In the genomic region with DNA sequence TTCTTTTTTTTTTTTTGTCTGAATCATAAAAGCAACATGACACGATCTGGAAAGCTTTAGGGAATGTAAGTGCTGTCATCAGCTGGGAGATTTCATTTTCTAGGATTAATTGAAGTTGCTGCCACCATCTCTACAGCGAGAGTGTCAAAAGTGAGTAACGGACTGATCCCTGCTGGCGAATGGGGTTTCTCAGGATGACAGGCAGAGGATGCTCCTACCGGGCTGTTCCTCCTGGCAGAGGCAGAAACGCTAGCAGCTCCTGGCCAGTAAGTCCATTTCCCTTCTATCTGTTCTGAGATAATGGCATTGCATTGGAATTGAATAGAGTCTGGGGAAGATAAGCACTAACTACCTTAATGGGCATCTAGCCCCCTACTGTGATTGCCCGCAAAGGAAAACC, we compare ENCODE assay signal across 26 cellular contexts.
DNase-seq lines count a peak whose midpoint lies in the region; ATAC-seq and TF ChIP-seq lines count a peak whose summit lies in the region.
"Had no signal": no experiment of that assay in that cellular context is flagged by ENCODE, and none has a peak within 500 bp of the region (broad histone marks: within the 10 kb centered on the region; RNA-seq: fewer than 3 reads in every experiment).

No MANE protein-coding gene starts in this region.

- H3K27me3 Mint-ChIP-seq in activated CD8-positive, alpha-beta T cell treated with anti-CD3 and anti-CD28 coated beads for 36 hours: peaks cover 36% of the 10 kb centered on the region
- peaks cover 41% of the 10 kb centered on the region for H3K27me3 Mint-ChIP-seq in activated T-helper 2 cell treated with anti-CD3 and anti-CD28 coated beads, Interferon-gamma antibody, Interleukin-2, Interleukin-4, amounts not matched to agents 10 μg/mL and 5 μg/mL and 100 μg/mL, durations not matched to agents 14 hours and 24 hours and 36 hours (ENCODE audit: low read depth)

- DNase-seq in AG20443 (ENCODE audit: low spot score): peak; percentile 45
- peak; percentile 84 for DNase-seq in amniotic epithelial cell (ENCODE audit: low read depth)
- DNase-seq in hepatic stellate cell (ENCODE audit: low spot score): peak; percentile 65
- no peak for DNase-seq in activated CD8-positive, alpha-beta T cell treated with anti-CD3 and anti-CD28 coated beads for 36 hours
- DNase-seq in activated T-helper 2 cell treated with anti-CD3 and anti-CD28 coated beads, Interferon-gamma antibody, Interleukin-2, Interleukin-4, amounts not matched to agents 10 μg/mL and 5 μg/mL and 100 μg/mL, durations not matched to agents 14 hours and 24 hours and 36 hours (ENCODE audit: low spot score): no peak
- DNase-seq in kidney tubule cell (ENCODE audit: low spot score): no peak
- DNase-seq: activated CD4-positive, alpha-beta T cell treated with anti-CD3 and anti-CD28 coated beads for 1 hour; activated CD8-positive, alpha-beta T cell treated with anti-CD3 and anti-CD28 coated beads, Interleukin-2, amount 10 ng/mL, durations not matched to agents 7 days and 5 days; activated gamma-delta T cell; caudate nucleus; dermis blood vessel endothelial cell; head of caudate nucleus; left colon; MM.1S; NCI-H1417; NCI-H2081 treated with DMSO at 0.1 percent for 48 hours; NCI-H510A; occipital lobe; stimulated activated naive CD8-positive, alpha-beta T cell treated with anti-CD3 and anti-CD28 coated beads, Interleukin-15, amount 100 ng/mL, for 72 hours had no signal

- no peaks in the 10 kb centered on the region for H3K36me3 Mint-ChIP-seq in activated CD8-positive, alpha-beta T cell treated with anti-CD3 and anti-CD28 coated beads for 36 hours (ENCODE audit: low read depth)
- no peaks in the 10 kb centered on the region for H3K36me3 Mint-ChIP-seq in activated T-helper 2 cell treated with anti-CD3 and anti-CD28 coated beads, Interferon-gamma antibody, Interleukin-2, Interleukin-4, amounts not matched to agents 10 μg/mL and 5 μg/mL and 100 μg/mL, durations not matched to agents 14 hours and 24 hours and 36 hours (ENCODE audit: low read depth)

- no peak overlapping the region for H3K27ac Mint-ChIP-seq in activated CD8-positive, alpha-beta T cell treated with anti-CD3 and anti-CD28 coated beads for 36 hours
- no peak overlapping the region for H3K27ac Mint-ChIP-seq in activated T-helper 2 cell treated with anti-CD3 and anti-CD28 coated beads, Interferon-gamma antibody, Interleukin-2, Interleukin-4, amounts not matched to agents 10 μg/mL and 5 μg/mL and 100 μg/mL, durations not matched to agents 14 hours and 24 hours and 36 hours
- H3K27ac Mint-ChIP-seq: activated CD8-positive, alpha-beta T cell treated with anti-CD3 and anti-CD28 coated beads, Interleukin-2, amount 10 ng/mL, durations not matched to agents 7 days and 5 days; IgD-negative memory B cell; memory B cell; stimulated activated naive CD8-positive, alpha-beta T cell treated with anti-CD3 and anti-CD28 coated beads, Interleukin-15, amount 100 ng/mL, for 72 hours; T-helper 1 cell treated with Interleukin-12 subunit alpha and Interleukin-12 subunit beta and Interleukin-4 antibody, amounts not matched to agents 30 μg/mL and 1 μg/mL, for 36 hours had no signal

- no peaks in the 10 kb centered on the region for H3K4me1 Mint-ChIP-seq in activated CD8-positive, alpha-beta T cell treated with anti-CD3 and anti-CD28 coated beads for 36 hours (ENCODE audit: low read depth)
- H3K4me1 Mint-ChIP-seq in activated T-helper 2 cell treated with anti-CD3 and anti-CD28 coated beads, Interferon-gamma antibody, Interleukin-2, Interleukin-4, amounts not matched to agents 10 μg/mL and 5 μg/mL and 100 μg/mL, durations not matched to agents 14 hours and 24 hours and 36 hours (ENCODE audit: low read depth): no peaks in the 10 kb centered on the region
- H3K4me1 Mint-ChIP-seq: stimulated activated naive CD8-positive, alpha-beta T cell treated with anti-CD3 and anti-CD28 coated beads, Interleukin-15, amount 100 ng/mL, for 72 hours had no signal

- H3K4me1 ChIP-seq in HEK293 (ENCODE audit: control insufficient read depth, insufficient read depth, low read length): no peaks in the 10 kb centered on the region

- H3K4me3 ChIP-seq in HEK293 (ENCODE audit: low read depth, low read length): no peak overlapping the region
- H3K4me3 ChIP-seq: SJSA1, tibial nerve had no signal

- CTCF ChIA-PET in HEK293 (lab: Yijun Ruan, JAX): interaction anchor here (0.6 to 2.0 kb wide), 5 partner anchors 14 to 296 kb away, joined by 3 to 10 read pairs (median 3); no protein-coding TSS in a partner anchor
- CTCF ChIA-PET in activated CD8-positive, alpha-beta T cell treated with anti-CD3 and anti-CD28 coated beads for 36 hours (lab: Charles Lee): interaction anchor here (1.5 to 1.7 kb wide), 2 partner anchors 16 to 126 kb away, joined by 4 read pairs; no protein-coding TSS in a partner anchor

- no peaks in the 10 kb centered on the region for H3K9me3 Mint-ChIP-seq in activated CD8-positive, alpha-beta T cell treated with anti-CD3 and anti-CD28 coated beads for 36 hours
- H3K9me3 Mint-ChIP-seq in activated T-helper 2 cell treated with anti-CD3 and anti-CD28 coated beads, Interferon-gamma antibody, Interleukin-2, Interleukin-4, amounts not matched to agents 10 μg/mL and 5 μg/mL and 100 μg/mL, durations not matched to agents 14 hours and 24 hours and 36 hours: no peaks in the 10 kb centered on the region
- H3K9me3 Mint-ChIP-seq: IgD-negative memory B cell; memory B cell; stimulated activated naive CD8-positive, alpha-beta T cell treated with anti-CD3 and anti-CD28 coated beads, Interleukin-15, amount 100 ng/mL, for 72 hours; T-helper 1 cell treated with Interleukin-12 subunit alpha and Interleukin-12 subunit beta and Interleukin-4 antibody, amounts not matched to agents 30 μg/mL and 1 μg/mL, for 36 hours had no signal

- POLR2A ChIA-PET in HEK293 (lab: Yijun Ruan, JAX): interaction anchor here (0.7 kb wide), 1 partner anchor 293 kb away, joined by 4 read pairs; no protein-coding TSS in a partner anchor
- POLR2A ChIA-PET in activated CD8-positive, alpha-beta T cell treated with anti-CD3 and anti-CD28 coated beads for 36 hours (lab: Charles Lee): no interaction called here

- ATAC-seq in GM21423 (IDR thresholded peaks at IDR 0.05; ENCODE audit: unreplicated experiment): no peak
- no peak for ATAC-seq in activated CD8-positive, alpha-beta T cell treated with anti-CD3 and anti-CD28 coated beads for 36 hours
- ATAC-seq: activated CD8-positive, alpha-beta T cell treated with anti-CD3 and anti-CD28 coated beads, Interleukin-2, amount 10 ng/mL, durations not matched to agents 7 days and 5 days; left colon; stimulated activated naive CD8-positive, alpha-beta T cell treated with anti-CD3 and anti-CD28 coated beads, Interleukin-15, amount 100 ng/mL, for 72 hours had no signal

- H3K36me3 ChIP-seq in HEK293 (ENCODE audit: control insufficient read depth in 2 of 2, insufficient read depth in 1 of 2, low read length in 2 of 2): no peaks in the 10 kb centered on the region
- H3K36me3 ChIP-seq: SJSA1, tibial nerve had no signal

- TF ChIP-seq CTCF in HEK293 (tag by site-specific recombination; IDR thresholded peaks at IDR 0.05): no peak
- TF ChIP-seq CTCF in activated CD8-positive, alpha-beta T cell treated with anti-CD3 and anti-CD28 coated beads for 36 hours (IDR thresholded peaks at IDR 0.05): no peak

- intact Hi-C loops in activated CD8-positive, alpha-beta T cell treated with anti-CD3 and anti-CD28 coated beads for 36 hours (cut with micrococcal nuclease): no loop called here
- intact Hi-C loops in activated T-helper 2 cell treated with anti-CD3 and anti-CD28 coated beads, Interferon-gamma antibody, Interleukin-2, Interleukin-4, amounts not matched to agents 10 μg/mL and 5 μg/mL and 100 μg/mL, durations not matched to agents 14 hours and 24 hours and 36 hours (cut with micrococcal nuclease): no loop called here

- H3K4me3 Mint-ChIP-seq in activated CD8-positive, alpha-beta T cell treated with anti-CD3 and anti-CD28 coated beads for 36 hours: no peak overlapping the region
- no peak overlapping the region for H3K4me3 Mint-ChIP-seq in activated T-helper 2 cell treated with anti-CD3 and anti-CD28 coated beads, Interferon-gamma antibody, Interleukin-2, Interleukin-4, amounts not matched to agents 10 μg/mL and 5 μg/mL and 100 μg/mL, durations not matched to agents 14 hours and 24 hours and 36 hours (ENCODE audit: low read depth)
- H3K4me3 Mint-ChIP-seq: activated CD8-positive, alpha-beta T cell treated with anti-CD3 and anti-CD28 coated beads, Interleukin-2, amount 10 ng/mL, durations not matched to agents 7 days and 5 days; IgD-negative memory B cell; memory B cell; stimulated activated naive CD8-positive, alpha-beta T cell treated with anti-CD3 and anti-CD28 coated beads, Interleukin-15, amount 100 ng/mL, for 72 hours; T-helper 1 cell treated with Interleukin-12 subunit alpha and Interleukin-12 subunit beta and Interleukin-4 antibody, amounts not matched to agents 30 μg/mL and 1 μg/mL, for 36 hours had no signal

- no peak overlapping the region for H3K27ac ChIP-seq in HEK293 (ENCODE audit: extremely low read depth, low read depth, low read length)
- H3K27ac ChIP-seq: SJSA1, tibial nerve had no signal

- no peaks in the 10 kb centered on the region for H3K9me3 ChIP-seq in HEK293 (ENCODE audit: control insufficient read depth, insufficient read depth, low read depth, low read length)
- H3K9me3 ChIP-seq: SJSA1, tibial nerve had no signal

TF ChIP-seq in HEK293, 187 proteins besides CTCF, POLR2A, EP300 and RAD21 (continues in another document):
- TF ChIP-seq AEBP2 (tag by site-specific recombination; IDR thresholded peaks at IDR 0.05; ENCODE audit: borderline replicate concordance) (no peak), MYNN (tag by site-specific recombination; IDR thresholded peaks at IDR 0.05; ENCODE audit: borderline replicate concordance) (no peak)
- TF ChIP-seq, protein P1, sequence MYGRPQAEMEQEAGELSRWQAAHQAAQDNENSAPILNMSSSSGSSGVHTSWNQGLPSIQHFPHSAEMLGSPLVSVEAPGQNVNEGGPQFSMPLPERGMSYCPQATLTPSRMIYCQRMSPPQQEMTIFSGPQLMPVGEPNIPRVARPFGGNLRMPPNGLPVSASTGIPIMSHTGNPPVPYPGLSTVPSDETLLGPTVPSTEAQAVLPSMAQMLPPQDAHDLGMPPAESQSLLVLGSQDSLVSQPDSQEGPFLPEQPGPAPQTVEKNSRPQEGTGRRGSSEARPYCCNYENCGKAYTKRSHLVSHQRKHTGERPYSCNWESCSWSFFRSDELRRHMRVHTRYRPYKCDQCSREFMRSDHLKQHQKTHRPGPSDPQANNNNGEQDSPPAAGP (tag by site-specific recombination; IDR thresholded peaks at IDR 0.05): no peak

Comparison
In these comparisons a context has a peak if more than half of its experiments do, and no peak if none do; other contexts are left out.
1. DNase-seq: peak in AG20443 (single experiment), amniotic epithelial cell (single experiment) and hepatic stellate cell (single experiment); none in activated CD8-positive, alpha-beta T cell treated with anti-CD3 and anti-CD28 coated beads for 36 hours (single experiment), activated T-helper 2 cell treated with anti-CD3 and anti-CD28 coated beads, Interferon-gamma antibody, Interleukin-2, Interleukin-4, amounts not matched to agents 10 μg/mL and 5 μg/mL and 100 μg/mL, durations not matched to agents 14 hours and 24 hours and 36 hours (single experiment) and kidney tubule cell (single experiment).